In genomic region chr12:14032191-14032590, GRCh38 we compare ENCODE assay signal across 1 cellular context. TPM values are rescaled to one million over a fixed set of nuclear protein-coding genes. Genes with fewer than 3 reads are reported as not detected.
"Had no signal": no experiment of that assay in that cellular context is flagged by ENCODE, and none has a peak within 500 bp of the region (broad histone marks: within the 10 kb centered on the region; RNA-seq: fewer than 3 reads in every experiment).

No MANE protein-coding gene starts in this region.

RNA-seq across cellular contexts. Expression of gene GRIN2B, which starts 50.8 kb away (rescaled TPM):
- total RNA-seq: GM12878 had no signal
